Comparison of ENCODE assay signal across 3 cellular contexts in the genomic region with DNA sequence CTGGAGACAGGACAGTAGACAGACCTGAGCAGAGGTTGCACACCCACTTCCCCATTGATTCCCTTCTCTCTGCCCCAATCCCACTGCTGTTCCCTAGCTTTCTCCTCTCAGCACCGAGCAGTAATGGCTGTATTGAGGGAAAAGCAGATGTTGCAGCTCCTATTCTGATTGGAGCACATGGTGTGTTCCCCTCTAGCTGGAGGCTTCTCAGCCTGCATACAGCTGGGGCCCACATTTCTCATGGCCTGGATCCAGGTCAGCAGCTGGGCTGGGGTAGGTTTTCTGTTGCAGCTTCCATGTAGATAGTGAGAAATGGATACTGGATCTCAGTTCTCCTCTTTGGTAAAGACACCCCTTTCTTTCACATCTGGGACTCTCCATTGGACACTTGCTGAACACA.
A peak's percentile ranks its signal among the peaks of the same experiment; 100 is the strongest.
TF ChIP-seq lines count a peak whose summit lies in the region.

No MANE protein-coding gene starts in this region.

TF ChIP-seq in SK-N-SH, 30 proteins besides CTCF, POLR2A, EP300 and RAD21:
- TF ChIP-seq FOXJ3 (CRISPR knock-in tag; IDR thresholded peaks at IDR 0.05) (no peak), NRF1 (IDR thresholded peaks at IDR 0.05; ENCODE audit: low read depth, low read length) (no peak), FOSL2 (IDR thresholded peaks at IDR 0.05; ENCODE audit: borderline replicate concordance, low read depth) (no peak), SIN3A (IDR thresholded peaks at IDR 0.05; ENCODE audit: borderline replicate concordance, low read depth, low read length) (no peak), TCF12 (IDR thresholded peaks at IDR 0.05) (no peak), GATA2 (CRISPR knock-in tag; IDR thresholded peaks at IDR 0.05) (no peak)
- TF ChIP-seq, protein P1, sequence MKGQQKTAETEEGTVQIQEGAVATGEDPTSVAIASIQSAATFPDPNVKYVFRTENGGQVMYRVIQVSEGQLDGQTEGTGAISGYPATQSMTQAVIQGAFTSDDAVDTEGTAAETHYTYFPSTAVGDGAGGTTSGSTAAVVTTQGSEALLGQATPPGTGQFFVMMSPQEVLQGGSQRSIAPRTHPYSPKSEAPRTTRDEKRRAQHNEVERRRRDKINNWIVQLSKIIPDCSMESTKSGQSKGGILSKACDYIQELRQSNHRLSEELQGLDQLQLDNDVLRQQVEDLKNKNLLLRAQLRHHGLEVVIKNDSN (IDR thresholded peaks at IDR 0.05; ENCODE audit: borderline replicate concordance, low read depth), result no peak
- TF ChIP-seq, protein P2, sequence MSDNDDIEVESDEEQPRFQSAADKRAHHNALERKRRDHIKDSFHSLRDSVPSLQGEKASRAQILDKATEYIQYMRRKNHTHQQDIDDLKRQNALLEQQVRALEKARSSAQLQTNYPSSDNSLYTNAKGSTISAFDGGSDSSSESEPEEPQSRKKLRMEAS (IDR thresholded peaks at IDR 0.05; ENCODE audit: low read depth), result no peak

TF ChIP-seq in SK-N-SH treated with all-trans-retinoic acid at 6 μM for 48 hours, 23 proteins besides CTCF, POLR2A, EP300 and RAD21:
- TF ChIP-seq ZFP30 (CRISPR knock-in tag; IDR thresholded peaks at IDR 0.05), result no peak
- TF ChIP-seq PPARA (CRISPR knock-in tag; IDR thresholded peaks at IDR 0.05; ENCODE audit: borderline replicate concordance), result no peak
- no peak for TF ChIP-seq GLIS3 (CRISPR knock-in tag; IDR thresholded peaks at IDR 0.05)
- TF ChIP-seq ZFP3 (CRISPR knock-in tag; IDR thresholded peaks at IDR 0.05), result no peak
- no peak for TF ChIP-seq ZNF8 (CRISPR knock-in tag; IDR thresholded peaks at IDR 0.05)
- TF ChIP-seq ARNTL (CRISPR knock-in tag; IDR thresholded peaks at IDR 0.05; ENCODE audit: borderline replicate concordance, low read depth), result no peak
- TF ChIP-seq TCF4 (CRISPR knock-in tag; IDR thresholded peaks at IDR 0.05; ENCODE audit: borderline replicate concordance), result no peak
- TF ChIP-seq RARB (CRISPR knock-in tag; IDR thresholded peaks at IDR 0.05), result no peak
- TF ChIP-seq ISL1 (CRISPR knock-in tag; IDR thresholded peaks at IDR 0.05), result no peak
- TF ChIP-seq, protein P3, sequence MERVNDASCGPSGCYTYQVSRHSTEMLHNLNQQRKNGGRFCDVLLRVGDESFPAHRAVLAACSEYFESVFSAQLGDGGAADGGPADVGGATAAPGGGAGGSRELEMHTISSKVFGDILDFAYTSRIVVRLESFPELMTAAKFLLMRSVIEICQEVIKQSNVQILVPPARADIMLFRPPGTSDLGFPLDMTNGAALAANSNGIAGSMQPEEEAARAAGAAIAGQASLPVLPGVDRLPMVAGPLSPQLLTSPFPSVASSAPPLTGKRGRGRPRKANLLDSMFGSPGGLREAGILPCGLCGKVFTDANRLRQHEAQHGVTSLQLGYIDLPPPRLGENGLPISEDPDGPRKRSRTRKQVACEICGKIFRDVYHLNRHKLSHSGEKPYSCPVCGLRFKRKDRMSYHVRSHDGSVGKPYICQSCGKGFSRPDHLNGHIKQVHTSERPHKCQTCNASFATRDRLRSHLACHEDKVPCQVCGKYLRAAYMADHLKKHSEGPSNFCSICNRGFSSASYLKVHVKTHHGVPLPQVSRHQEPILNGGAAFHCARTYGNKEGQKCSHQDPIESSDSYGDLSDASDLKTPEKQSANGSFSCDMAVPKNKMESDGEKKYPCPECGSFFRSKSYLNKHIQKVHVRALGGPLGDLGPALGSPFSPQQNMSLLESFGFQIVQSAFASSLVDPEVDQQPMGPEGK (CRISPR knock-in tag; IDR thresholded peaks at IDR 0.05; ENCODE audit: borderline replicate concordance), result no peak
- TF ChIP-seq SNAI2 (CRISPR knock-in tag; IDR thresholded peaks at IDR 0.05), result no peak
- no peak for TF ChIP-seq CSDC2 (CRISPR knock-in tag; IDR thresholded peaks at IDR 0.05)
- no peak for TF ChIP-seq ZC3H10 (CRISPR knock-in tag; IDR thresholded peaks at IDR 0.05)
- no peak for TF ChIP-seq BACH2 (CRISPR knock-in tag; IDR thresholded peaks at IDR 0.05; ENCODE audit: borderline replicate concordance)
- no peak for TF ChIP-seq TOX (CRISPR knock-in tag; IDR thresholded peaks at IDR 0.05; ENCODE audit: borderline replicate concordance)
- TF ChIP-seq, protein P4, sequence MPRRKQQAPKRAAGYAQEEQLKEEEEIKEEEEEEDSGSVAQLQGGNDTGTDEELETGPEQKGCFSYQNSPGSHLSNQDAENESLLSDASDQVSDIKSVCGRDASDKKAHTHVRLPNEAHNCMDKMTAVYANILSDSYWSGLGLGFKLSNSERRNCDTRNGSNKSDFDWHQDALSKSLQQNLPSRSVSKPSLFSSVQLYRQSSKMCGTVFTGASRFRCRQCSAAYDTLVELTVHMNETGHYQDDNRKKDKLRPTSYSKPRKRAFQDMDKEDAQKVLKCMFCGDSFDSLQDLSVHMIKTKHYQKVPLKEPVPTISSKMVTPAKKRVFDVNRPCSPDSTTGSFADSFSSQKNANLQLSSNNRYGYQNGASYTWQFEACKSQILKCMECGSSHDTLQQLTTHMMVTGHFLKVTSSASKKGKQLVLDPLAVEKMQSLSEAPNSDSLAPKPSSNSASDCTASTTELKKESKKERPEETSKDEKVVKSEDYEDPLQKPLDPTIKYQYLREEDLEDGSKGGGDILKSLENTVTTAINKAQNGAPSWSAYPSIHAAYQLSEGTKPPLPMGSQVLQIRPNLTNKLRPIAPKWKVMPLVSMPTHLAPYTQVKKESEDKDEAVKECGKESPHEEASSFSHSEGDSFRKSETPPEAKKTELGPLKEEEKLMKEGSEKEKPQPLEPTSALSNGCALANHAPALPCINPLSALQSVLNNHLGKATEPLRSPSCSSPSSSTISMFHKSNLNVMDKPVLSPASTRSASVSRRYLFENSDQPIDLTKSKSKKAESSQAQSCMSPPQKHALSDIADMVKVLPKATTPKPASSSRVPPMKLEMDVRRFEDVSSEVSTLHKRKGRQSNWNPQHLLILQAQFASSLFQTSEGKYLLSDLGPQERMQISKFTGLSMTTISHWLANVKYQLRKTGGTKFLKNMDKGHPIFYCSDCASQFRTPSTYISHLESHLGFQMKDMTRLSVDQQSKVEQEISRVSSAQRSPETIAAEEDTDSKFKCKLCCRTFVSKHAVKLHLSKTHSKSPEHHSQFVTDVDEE (CRISPR knock-in tag; IDR thresholded peaks at IDR 0.05), result no peak
- TF ChIP-seq OSR1 (CRISPR knock-in tag; IDR thresholded peaks at IDR 0.05), result no peak
- no peak for TF ChIP-seq ESRRG (CRISPR knock-in tag; IDR thresholded peaks at IDR 0.05)
- no peak for TF ChIP-seq ZNF70 (CRISPR knock-in tag; IDR thresholded peaks at IDR 0.05)
- no peak for TF ChIP-seq ZNF565 (CRISPR knock-in tag; conservative IDR thresholded peaks at IDR 0.05; ENCODE audit: low read depth)

TF ChIP-seq in HepG2, 621 proteins besides CTCF, POLR2A, EP300 and RAD21:
- TF ChIP-seq RCOR2 (CRISPR knock-in tag; IDR thresholded peaks at IDR 0.05) (no peak), GATAD1 (CRISPR knock-in tag; IDR thresholded peaks at IDR 0.05) (no peak)
- TF ChIP-seq, protein P5, sequence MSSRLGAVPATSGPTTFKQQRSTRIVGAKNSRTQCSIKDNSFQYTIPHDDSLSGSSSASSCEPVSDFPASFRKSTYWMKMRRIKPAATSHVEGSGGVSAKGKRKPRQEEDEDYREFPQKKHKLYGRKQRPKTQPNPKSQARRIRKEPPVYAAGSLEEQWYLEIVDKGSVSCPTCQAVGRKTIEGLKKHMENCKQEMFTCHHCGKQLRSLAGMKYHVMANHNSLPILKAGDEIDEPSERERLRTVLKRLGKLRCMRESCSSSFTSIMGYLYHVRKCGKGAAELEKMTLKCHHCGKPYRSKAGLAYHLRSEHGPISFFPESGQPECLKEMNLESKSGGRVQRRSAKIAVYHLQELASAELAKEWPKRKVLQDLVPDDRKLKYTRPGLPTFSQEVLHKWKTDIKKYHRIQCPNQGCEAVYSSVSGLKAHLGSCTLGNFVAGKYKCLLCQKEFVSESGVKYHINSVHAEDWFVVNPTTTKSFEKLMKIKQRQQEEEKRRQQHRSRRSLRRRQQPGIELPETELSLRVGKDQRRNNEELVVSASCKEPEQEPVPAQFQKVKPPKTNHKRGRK (CRISPR knock-in tag; IDR thresholded peaks at IDR 0.05), result no peak
- TF ChIP-seq, protein P6, sequence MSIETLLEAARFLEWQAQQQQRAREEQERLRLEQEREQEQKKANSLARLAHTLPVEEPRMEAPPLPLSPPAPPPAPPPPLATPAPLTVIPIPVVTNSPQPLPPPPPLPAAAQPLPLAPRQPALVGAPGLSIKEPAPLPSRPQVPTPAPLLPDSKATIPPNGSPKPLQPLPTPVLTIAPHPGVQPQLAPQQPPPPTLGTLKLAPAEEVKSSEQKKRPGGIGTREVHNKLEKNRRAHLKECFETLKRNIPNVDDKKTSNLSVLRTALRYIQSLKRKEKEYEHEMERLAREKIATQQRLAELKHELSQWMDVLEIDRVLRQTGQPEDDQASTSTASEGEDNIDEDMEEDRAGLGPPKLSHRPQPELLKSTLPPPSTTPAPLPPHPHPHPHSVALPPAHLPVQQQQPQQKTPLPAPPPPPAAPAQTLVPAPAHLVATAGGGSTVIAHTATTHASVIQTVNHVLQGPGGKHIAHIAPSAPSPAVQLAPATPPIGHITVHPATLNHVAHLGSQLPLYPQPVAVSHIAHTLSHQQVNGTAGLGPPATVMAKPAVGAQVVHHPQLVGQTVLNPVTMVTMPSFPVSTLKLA (IDR thresholded peaks at IDR 0.05), result peak; percentile 48
